ENCODE assay signal across 24 cellular contexts in the genomic region with DNA sequence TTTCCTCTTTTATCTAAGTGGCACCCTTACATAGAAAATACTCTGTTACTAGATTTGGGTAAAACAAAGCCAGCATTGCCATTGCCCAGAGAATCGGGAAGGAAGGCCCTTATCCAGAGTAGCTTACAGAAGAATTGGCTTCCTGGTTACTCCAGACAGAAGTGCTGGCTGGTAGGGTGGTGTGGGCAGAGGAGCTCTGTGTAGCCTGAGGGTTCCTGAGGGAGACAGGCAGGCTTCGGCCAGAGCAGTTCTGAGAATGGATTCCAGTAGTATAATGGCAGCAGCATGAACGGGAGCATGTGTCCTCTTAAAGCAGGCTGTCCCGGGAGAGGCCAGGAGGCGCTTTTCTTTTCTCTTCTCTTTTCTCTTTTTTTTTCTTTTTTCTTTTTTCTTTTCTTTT. TPM values are rescaled to one million over a fixed set of nuclear protein-coding genes. Genes with fewer than 3 reads are reported as not detected.
"Had no signal": no experiment of that assay in that cellular context is flagged by ENCODE, and none has a peak within 500 bp of the region (broad histone marks: within the 10 kb centered on the region; RNA-seq: fewer than 3 reads in every experiment).

No MANE protein-coding gene starts in this region.

- H3K79me2 ChIP-seq: hepatocyte had no signal

- H3K27me3 Mint-ChIP-seq: naive thymus-derived CD4-positive, alpha-beta T cell; stimulated activated naive B cell treated with anti-CD40 and anti-IgM and Interleukin-4, amounts not matched to agents 10 μg/mL and 1 μg/mL and 100 μg/mL, for 72 hours; stimulated activated naive CD8-positive, alpha-beta T cell treated with anti-CD3 and anti-CD28 coated beads, Interleukin-15, amount 100 ng/mL, for 72 hours had no signal

- H3K4me3 Mint-ChIP-seq: naive thymus-derived CD4-positive, alpha-beta T cell; nephron progenitor cell; stimulated activated naive B cell treated with anti-CD40 and anti-IgM and Interleukin-4, amounts not matched to agents 10 μg/mL and 1 μg/mL and 100 μg/mL, for 72 hours; stimulated activated naive CD8-positive, alpha-beta T cell treated with anti-CD3 and anti-CD28 coated beads, Interleukin-15, amount 100 ng/mL, for 72 hours had no signal

- H3K27me3 ChIP-seq: esophagus muscularis mucosa, hepatocyte, neutrophil, right atrium auricular region, sigmoid colon, testis, tibial nerve, upper lobe of right lung had no signal

- DNase-seq: effector CD8-positive, alpha-beta T cell; foreskin fibroblast; head of caudate nucleus; kidney glomerular epithelial cell; mesendoderm; naive thymus-derived CD4-positive, alpha-beta T cell; nephron progenitor cell; sigmoid colon; stimulated activated CD4-positive, alpha-beta T cell treated with anti-CD3 and anti-CD28 coated beads, Interleukin-2, amount 100 ng/mL, for 24 hours; stimulated activated CD4-positive, alpha-beta T cell treated with anti-CD3 and anti-CD28 coated beads, Interleukin-4, amount 100 ng/mL, for 4 hours; stimulated activated naive B cell treated with anti-CD40 and anti-IgM and Interleukin-4, amounts not matched to agents 10 μg/mL and 1 μg/mL and 100 μg/mL, for 72 hours; stimulated activated naive CD8-positive, alpha-beta T cell treated with anti-CD3 and anti-CD28 coated beads, Interleukin-15, amount 100 ng/mL, for 72 hours; testis; upper lobe of right lung had no signal

- H3K9me3 Mint-ChIP-seq: naive thymus-derived CD4-positive, alpha-beta T cell; nephron progenitor cell; stimulated activated naive B cell treated with anti-CD40 and anti-IgM and Interleukin-4, amounts not matched to agents 10 μg/mL and 1 μg/mL and 100 μg/mL, for 72 hours; stimulated activated naive CD8-positive, alpha-beta T cell treated with anti-CD3 and anti-CD28 coated beads, Interleukin-15, amount 100 ng/mL, for 72 hours had no signal

- H3K4me1 ChIP-seq: esophagus muscularis mucosa, sigmoid colon, testis, tibial nerve, upper lobe of right lung had no signal

- H3K27ac Mint-ChIP-seq: naive thymus-derived CD4-positive, alpha-beta T cell; stimulated activated naive B cell treated with anti-CD40 and anti-IgM and Interleukin-4, amounts not matched to agents 10 μg/mL and 1 μg/mL and 100 μg/mL, for 72 hours had no signal

- H3K4me2 ChIP-seq: hepatocyte had no signal

- H3K4me3 ChIP-seq: coronary artery, esophagus muscularis mucosa, hepatocyte, right atrium auricular region, sigmoid colon, skin epidermis, testis, tibial nerve, upper lobe of right lung had no signal

- ATAC-seq: naive thymus-derived CD4-positive, alpha-beta T cell; stimulated activated naive B cell treated with anti-CD40 and anti-IgM and Interleukin-4, amounts not matched to agents 10 μg/mL and 1 μg/mL and 100 μg/mL, for 72 hours; stimulated activated naive CD8-positive, alpha-beta T cell treated with anti-CD3 and anti-CD28 coated beads, Interleukin-15, amount 100 ng/mL, for 72 hours; upper lobe of right lung had no signal

- H3K27ac ChIP-seq: coronary artery, epithelial cell of prostate, esophagus muscularis mucosa, hepatocyte, neutrophil, right atrium auricular region, sigmoid colon, skin epidermis, testis, tibial nerve, upper lobe of right lung had no signal

- H2AFZ ChIP-seq: hepatocyte had no signal

- H3K9me3 ChIP-seq: esophagus muscularis mucosa, neutrophil, right atrium auricular region, sigmoid colon, testis, tibial nerve, upper lobe of right lung had no signal

RNA-seq across cellular contexts. Expression of a gene that starts 49.4 kb away (rescaled TPM):
- total RNA-seq: dermis microvascular lymphatic vessel endothelial cell, subcutaneous adipose tissue, tibial nerve had no signal
- polyA plus RNA-seq: naive thymus-derived CD4-positive, alpha-beta T cell had no signal
